Comparison of ENCODE assay signal across 33 cellular contexts in genomic region chr4:119165767-119166166, GRCh38. TPM values are rescaled to one million over a fixed set of nuclear protein-coding genes. Genes with fewer than 3 reads are reported as not detected.
"Had no signal": no experiment of that assay in that cellular context is flagged by ENCODE, and none has a peak within 500 bp of the region (broad histone marks: within the 10 kb centered on the region; RNA-seq: fewer than 3 reads in every experiment).

No MANE protein-coding gene starts in this region.

- H3K27ac ChIP-seq: adrenal gland, body of pancreas, brain microvascular endothelial cell, breast epithelium, VCaP had no signal

- H3K36me3 ChIP-seq: adrenal gland, brain microvascular endothelial cell, breast epithelium had no signal

- H3K4me1 ChIP-seq: adrenal gland, body of pancreas, breast epithelium had no signal

- DNase-seq: activated B cell treated with CpG ODN at 0.5 μM for 24 hours; activated CD4-positive, alpha-beta memory T cell treated with anti-CD3 and anti-CD28 coated beads for 36 hours; activated CD4-positive, alpha-beta T cell treated with anti-CD3 and anti-CD28 coated beads for 4 hours; activated CD4-positive, alpha-beta T cell treated with anti-CD3 and anti-CD28 coated beads, Interleukin-2, amount 10 ng/mL, durations not matched to agents 24 days and 14 days; activated CD4-positive, alpha-beta T cell treated with anti-CD3 and anti-CD28 coated beads, Interleukin-2, amount 50 U/mL, for 1 hour; activated CD4-positive, alpha-beta T cell treated with anti-CD3 and anti-CD28 coated beads, Interleukin-2, amount 50 U/mL, for 4 hours; activated CD4-positive, CD25-positive, alpha-beta regulatory T cell treated with anti-CD3 and anti-CD28 coated beads, Interleukin-2, amount 50 U/mL, for 72 hours; activated CD8-positive, alpha-beta memory T cell treated with anti-CD3 and anti-CD28 coated beads, Interleukin-2, amount 50 U/mL, for 4 hours; activated CD8-positive, alpha-beta T cell treated with anti-CD3 and anti-CD28 coated beads for 36 hours; activated effector memory CD4-positive, alpha-beta T cell treated with anti-CD3 and anti-CD28 coated beads, Interleukin-2, amount 50 U/mL, for 16 hours; activated gamma-delta T cell treated with Interleukin-2 at 50 U/mL for 16 hours; activated naive CD4-positive, alpha-beta T cell; activated naive CD4-positive, alpha-beta T cell treated with anti-CD3 and anti-CD28 coated beads for 36 hours; activated naive CD4-positive, alpha-beta T cell treated with anti-CD3 and anti-CD28 coated beads, Interleukin-2, amount 50 U/mL, for 16 hours; activated naive CD8-positive, alpha-beta T cell treated with anti-CD3 and anti-CD28 coated beads for 36 hours; activated T-cell treated with anti-CD3 and anti-CD28 coated beads for 4 hours; activated T-cell treated with anti-CD3 and anti-CD28 coated beads, Interleukin-2, amount 50 U/mL, for 1 hour; activated T-cell treated with anti-CD3 and anti-CD28 coated beads, Interleukin-2, amount 50 U/mL, for 4 hours; activated T-cell treated with anti-CD3 and anti-CD28 coated beads, Interleukin-2, amount 50 U/mL, for 72 hours; adrenal gland; amniotic stem cell; aorta; body of pancreas; brain microvascular endothelial cell; central memory CD4-positive, alpha-beta T cell; T-helper 9 cell had no signal

- H3K9me3 ChIP-seq: adrenal gland, body of pancreas, breast epithelium had no signal

- H3K27me3 ChIP-seq: adrenal gland, body of pancreas, brain microvascular endothelial cell, breast epithelium had no signal

- H3K4me3 ChIP-seq: adrenal gland, body of pancreas, breast epithelium had no signal

RNA-seq across cellular contexts. Expression of gene MYOZ2, which starts 30.1 kb away (rescaled TPM):
- total RNA-seq: activated B cell treated with CpG ODN at 0.5 μM for 24 hours; activated CD4-positive, alpha-beta memory T cell treated with anti-CD3 and anti-CD28 coated beads for 36 hours; activated CD4-positive, alpha-beta T cell treated with anti-CD3 and anti-CD28 coated beads, Interleukin-2, amount 10 ng/mL, durations not matched to agents 24 days and 14 days; activated CD8-positive, alpha-beta memory T cell treated with anti-CD3 and anti-CD28 coated beads for 36 hours; activated CD8-positive, alpha-beta T cell treated with anti-CD3 and anti-CD28 coated beads for 36 hours; activated naive CD4-positive, alpha-beta T cell treated with anti-CD3 and anti-CD28 coated beads for 36 hours; activated naive CD4-positive, alpha-beta T cell treated with anti-CD3 and anti-CD28 coated beads, Interleukin-2, amount 50 U/mL, for 72 hours; activated naive CD8-positive, alpha-beta T cell treated with anti-CD3 and anti-CD28 coated beads for 36 hours; activated T-cell treated with anti-CD3 and anti-CD28 coated beads, Interleukin-2, amount 50 U/mL, for 4 hours; activated T-cell treated with anti-CD3 and anti-CD28 coated beads, Interleukin-2, amount 50 U/mL, for 72 hours; activated T-helper 1 cell treated with anti-CD3 and anti-CD28 coated beads, Interleukin-12 subunit alpha, Interleukin-12 subunit beta, Interleukin-2, Interleukin-4 antibody, amounts not matched to agents 30 ng/mL and 10 ng/mL and 1 ng/mL, durations not matched to agents 14 hours and 24 hours and 36 hours; activated T-helper 17 cell treated with anti-CD3 and anti-CD28 coated beads, Interleukin-2, amount 50 U/mL, for 72 hours; body of pancreas; cerebellum had no signal
